In the genomic region with DNA sequence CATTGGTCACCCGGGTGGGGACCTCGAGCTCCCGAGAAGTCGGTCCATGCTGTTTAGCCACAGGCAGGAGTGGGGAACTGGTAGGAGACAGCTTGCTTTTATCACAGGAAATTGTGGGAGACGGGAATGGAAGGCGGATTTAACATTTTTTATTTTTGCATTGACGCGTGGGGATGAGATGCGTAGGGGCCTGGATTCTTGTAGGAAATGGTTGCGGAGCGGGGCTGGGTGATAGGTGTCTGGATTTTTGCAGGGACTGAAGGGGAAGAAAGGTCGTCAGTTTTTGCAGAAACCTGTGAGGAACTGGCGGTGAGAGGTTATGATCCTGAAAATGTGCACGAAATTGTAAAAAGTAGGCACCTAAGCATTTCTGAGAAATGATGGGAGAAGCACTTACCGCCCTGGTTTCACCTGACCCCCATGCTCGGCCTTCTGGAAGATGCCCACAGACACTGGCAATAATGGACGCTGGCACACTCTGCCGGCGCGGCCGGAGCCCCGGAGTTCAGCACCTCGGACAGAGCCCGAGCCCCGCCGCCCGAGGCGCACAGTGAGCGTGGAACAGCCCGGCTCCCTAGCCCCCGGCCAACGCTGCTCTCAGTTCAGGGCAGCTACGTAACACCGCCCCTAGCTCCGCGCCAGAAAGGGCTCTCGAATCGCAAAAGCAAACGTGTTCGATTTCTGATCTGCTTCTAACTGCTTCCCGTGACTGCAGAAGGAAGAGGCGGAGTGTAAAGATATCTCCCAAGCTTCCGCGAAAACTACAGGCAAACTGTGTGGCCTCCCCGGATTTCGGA, we compare ENCODE assay signal across 11 cellular contexts. TPM values are rescaled to one million over a fixed set of nuclear protein-coding genes. Genes with fewer than 3 reads are reported as not detected.
DNase-seq lines count a peak whose midpoint lies in the region; ATAC-seq and TF ChIP-seq lines count a peak whose summit lies in the region.
"Had no signal": no experiment of that assay in that cellular context is flagged by ENCODE, and none has a peak within 500 bp of the region (broad histone marks: within the 10 kb centered on the region; RNA-seq: fewer than 3 reads in every experiment).

No MANE protein-coding gene starts in this region.

- TF ChIP-seq POLR2A in esophagus muscularis mucosa (IDR thresholded peaks at IDR 0.05; ENCODE audit: low read depth) = no peak

- TF ChIP-seq EP300 in neural cell (conservative IDR thresholded peaks at IDR 0.05; ENCODE audit: poor library complexity, severe bottlenecking) (no peak), esophagus muscularis mucosa (IDR thresholded peaks at IDR 0.05) (no peak)

- H3K4me3 ChIP-seq in neural cell (ENCODE audit: low read length) (peak overlapping the region; percentile 63), esophagus muscularis mucosa (no peak overlapping the region)
- H3K4me3 ChIP-seq: BLaER1 treated with 17β-estradiol and CSF1 and Interleukin-3, amounts not matched to agents 10 nM and 100 nM; SJSA1 had no signal

- H3K9me3 Mint-ChIP-seq in WTC11 = no peaks in the 10 kb centered on the region

- H3K9me3 ChIP-seq in neural cell (ENCODE audit: low read length) (no peaks in the 10 kb centered on the region), esophagus muscularis mucosa (peaks cover 0 to 9% (median 2%) of the 10 kb centered on the region in 4 donors)
- H3K9me3 ChIP-seq: SJSA1 had no signal

- H2AFZ ChIP-seq in neural cell (ENCODE audit: low read depth, low read length) = no peak overlapping the region

- DNase-seq in activated T-cell treated with anti-CD3 and anti-CD28 coated beads for 1 hour (ENCODE audit: low read depth) (peak; percentile 5), activated T-cell treated with anti-CD3 and anti-CD28 coated beads for 4 hours (no peak), WTC11 (ENCODE audit: low spot score) (peak; percentile 81), fibroblast of gingiva (ENCODE audit: low read depth) (peak; percentile 6), esophagus muscularis mucosa (ENCODE audit: extremely low spot score) (no peak), NCI-H2171 (lab: John Stamatoyannopoulos, UW) (no peak)
- DNase-seq: naive B cell had no signal

- peaks cover 9% of the 10 kb centered on the region for H3K4me1 Mint-ChIP-seq in WTC11

- 20% methylated on average over 24 of the region's 46 CpGs for WGBS in esophagus muscularis mucosa

- H3K9ac ChIP-seq in neural cell (ENCODE audit: low read length) = no peak overlapping the region
- H3K9ac ChIP-seq: BLaER1 treated with 17β-estradiol and CSF1 and Interleukin-3, amounts not matched to agents 10 nM and 100 nM had no signal

- H3K4me1 ChIP-seq in esophagus muscularis mucosa = peaks cover 0 to 5% (median 0%) of the 10 kb centered on the region in 4 donors
- H3K4me1 ChIP-seq: BLaER1 treated with 17β-estradiol and CSF1 and Interleukin-3, amounts not matched to agents 10 nM and 100 nM; SJSA1 had no signal

- H3K79me2 ChIP-seq in neural cell (replicated peaks; ENCODE audit: insufficient read depth, low read length) = no peaks in the 10 kb centered on the region

- H3K9me2 ChIP-seq in neural cell (ENCODE audit: insufficient read depth, low read length) = no peaks in the 10 kb centered on the region

- no peaks in the 10 kb centered on the region for H3K36me3 Mint-ChIP-seq in WTC11

- H3K27me3 ChIP-seq in neural cell (ENCODE audit: insufficient read depth, low read depth, low read length) (peaks cover 86% of the 10 kb centered on the region), esophagus muscularis mucosa (peaks cover 0 to 79% (median 18%) of the 10 kb centered on the region in 4 donors)

- ATAC-seq in WTC11 = peak; percentile 90
- no peak for ATAC-seq in GM19395 (IDR thresholded peaks at IDR 0.05; ENCODE audit: unreplicated experiment)

- H3K4me2 ChIP-seq in neural cell (ENCODE audit: low read length) = no peak overlapping the region

- H3K36me3 ChIP-seq in neural cell (ENCODE audit: insufficient read depth, low read length) (no peaks in the 10 kb centered on the region), esophagus muscularis mucosa (no peaks in the 10 kb centered on the region)
- H3K36me3 ChIP-seq: BLaER1 treated with 17β-estradiol and CSF1 and Interleukin-3, amounts not matched to agents 10 nM and 100 nM; SJSA1 had no signal

- TF ChIP-seq CTCF in WTC11 (IDR thresholded peaks at IDR 0.05) (no peak), neural cell (IDR thresholded peaks at IDR 0.05; ENCODE audit: poor library complexity, severe bottlenecking) (no peak), esophagus muscularis mucosa (IDR thresholded peaks at IDR 0.05) (no peak)

- TF ChIP-seq RAD21 in neural cell (conservative IDR thresholded peaks at IDR 0.05) = no peak

- H3K27me3 Mint-ChIP-seq in WTC11 (ENCODE audit: low read depth) = peaks cover 82% of the 10 kb centered on the region

- H3K4me3 Mint-ChIP-seq in WTC11 = peak overlapping the region; percentile 71

- no peak overlapping the region for H3K27ac ChIP-seq in neural cell (ENCODE audit: low read length)
- H3K27ac ChIP-seq in esophagus muscularis mucosa (replicated peaks in 1 of 4) = no peak overlapping the region
- H3K27ac ChIP-seq: BLaER1 treated with 17β-estradiol and CSF1 and Interleukin-3, amounts not matched to agents 10 nM and 100 nM; SJSA1 had no signal

- no peak overlapping the region for H3K27ac Mint-ChIP-seq in WTC11

- intact Hi-C loops in esophagus muscularis mucosa (cut with DNase I) = no loop called here

- no peaks in the 10 kb centered on the region for H4K20me1 ChIP-seq in neural cell (ENCODE audit: insufficient read depth)

- POLR2A ChIA-PET in WTC11 (lab: Charles Lee) = no interaction called here

- no peaks in the 10 kb centered on the region for H3F3A ChIP-seq in neural cell (ENCODE audit: insufficient read depth, low read length, poor library complexity, severe bottlenecking)

- CTCF ChIA-PET in WTC11 (lab: Charles Lee) = interaction anchor here (0.9 to 1.8 kb wide), 6 partner anchors 27 to 99 kb away, joined by 3 to 7 read pairs (median 3); partner anchors contain the start of gene TMED3

TF ChIP-seq in WTC11, 78 proteins besides CTCF, POLR2A, EP300 and RAD21 (continues in another document):
- TF ChIP-seq ATF6 (CRISPR knock-in tag; IDR thresholded peaks at IDR 0.05) (no peak), GRHL2 (CRISPR knock-in tag; IDR thresholded peaks at IDR 0.05; ENCODE audit: insufficient replicate concordance, severe bottlenecking) (no peak), RORB (CRISPR knock-in tag; IDR thresholded peaks at IDR 0.05) (no peak), SP1 (CRISPR knock-in tag; conservative IDR thresholded peaks at IDR 0.05) (0 out of 2 replicates have a peak, but pooled peaks have one; percentile 17)

TF ChIP-seq in neural cell, 6 proteins besides CTCF, POLR2A, EP300 and RAD21:
- TF ChIP-seq, protein P1, sequence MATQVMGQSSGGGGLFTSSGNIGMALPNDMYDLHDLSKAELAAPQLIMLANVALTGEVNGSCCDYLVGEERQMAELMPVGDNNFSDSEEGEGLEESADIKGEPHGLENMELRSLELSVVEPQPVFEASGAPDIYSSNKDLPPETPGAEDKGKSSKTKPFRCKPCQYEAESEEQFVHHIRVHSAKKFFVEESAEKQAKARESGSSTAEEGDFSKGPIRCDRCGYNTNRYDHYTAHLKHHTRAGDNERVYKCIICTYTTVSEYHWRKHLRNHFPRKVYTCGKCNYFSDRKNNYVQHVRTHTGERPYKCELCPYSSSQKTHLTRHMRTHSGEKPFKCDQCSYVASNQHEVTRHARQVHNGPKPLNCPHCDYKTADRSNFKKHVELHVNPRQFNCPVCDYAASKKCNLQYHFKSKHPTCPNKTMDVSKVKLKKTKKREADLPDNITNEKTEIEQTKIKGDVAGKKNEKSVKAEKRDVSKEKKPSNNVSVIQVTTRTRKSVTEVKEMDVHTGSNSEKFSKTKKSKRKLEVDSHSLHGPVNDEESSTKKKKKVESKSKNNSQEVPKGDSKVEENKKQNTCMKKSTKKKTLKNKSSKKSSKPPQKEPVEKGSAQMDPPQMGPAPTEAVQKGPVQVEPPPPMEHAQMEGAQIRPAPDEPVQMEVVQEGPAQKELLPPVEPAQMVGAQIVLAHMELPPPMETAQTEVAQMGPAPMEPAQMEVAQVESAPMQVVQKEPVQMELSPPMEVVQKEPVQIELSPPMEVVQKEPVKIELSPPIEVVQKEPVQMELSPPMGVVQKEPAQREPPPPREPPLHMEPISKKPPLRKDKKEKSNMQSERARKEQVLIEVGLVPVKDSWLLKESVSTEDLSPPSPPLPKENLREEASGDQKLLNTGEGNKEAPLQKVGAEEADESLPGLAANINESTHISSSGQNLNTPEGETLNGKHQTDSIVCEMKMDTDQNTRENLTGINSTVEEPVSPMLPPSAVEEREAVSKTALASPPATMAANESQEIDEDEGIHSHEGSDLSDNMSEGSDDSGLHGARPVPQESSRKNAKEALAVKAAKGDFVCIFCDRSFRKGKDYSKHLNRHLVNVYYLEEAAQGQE (IDR thresholded peaks at IDR 0.05; ENCODE audit: borderline replicate concordance) = peak; percentile 91
- no peak for TF ChIP-seq SMC3 (conservative IDR thresholded peaks at IDR 0.05; ENCODE audit: poor library complexity)
- no peak for TF ChIP-seq MXI1 (conservative IDR thresholded peaks at IDR 0.05; ENCODE audit: poor library complexity, severe bottlenecking)
- no peak for TF ChIP-seq TAF1 (IDR thresholded peaks at IDR 0.05; ENCODE audit: low read depth)

RNA-seq across cellular contexts. Expression of gene ANKRD34C, which starts 0.9 kb away (rescaled TPM):
- total RNA-seq in WTC11 (2021) = not detected in 3 replicates
- not detected in 2 replicates for polyA plus RNA-seq in neural cell
- 0.12 TPM in 1 of 2 replicates, not detected in the other for polyA minus RNA-seq in neural cell
- total RNA-seq in esophagus muscularis mucosa = not detected
- total RNA-seq: SJSA1 had no signal

RNA-seq across cellular contexts. Expression of gene TMED3, which starts 27.5 kb away (rescaled TPM):
- total RNA-seq in WTC11 (2021) (50.9 to 53.5 TPM (median 51.2 TPM) in 3 replicates), esophagus muscularis mucosa (10 to 100 TPM; 17.9 to 26.5 (median 23.5) TPM)
- polyA plus RNA-seq in neural cell = 83.5 and 103 TPM in 2 replicates
- 40.2 and 44.6 TPM in 2 replicates for polyA minus RNA-seq in neural cell

Comparison
In these comparisons a context has a peak if more than half of its experiments do, and no peak if none do; other contexts are left out.
1. DNase-seq: peak in activated T-cell treated with anti-CD3 and anti-CD28 coated beads for 1 hour (single experiment), WTC11 (single experiment) and fibroblast of gingiva (single experiment); none in activated T-cell treated with anti-CD3 and anti-CD28 coated beads for 4 hours (single experiment), esophagus muscularis mucosa (single experiment) and NCI-H2171 (single experiment).